In the genomic region with DNA sequence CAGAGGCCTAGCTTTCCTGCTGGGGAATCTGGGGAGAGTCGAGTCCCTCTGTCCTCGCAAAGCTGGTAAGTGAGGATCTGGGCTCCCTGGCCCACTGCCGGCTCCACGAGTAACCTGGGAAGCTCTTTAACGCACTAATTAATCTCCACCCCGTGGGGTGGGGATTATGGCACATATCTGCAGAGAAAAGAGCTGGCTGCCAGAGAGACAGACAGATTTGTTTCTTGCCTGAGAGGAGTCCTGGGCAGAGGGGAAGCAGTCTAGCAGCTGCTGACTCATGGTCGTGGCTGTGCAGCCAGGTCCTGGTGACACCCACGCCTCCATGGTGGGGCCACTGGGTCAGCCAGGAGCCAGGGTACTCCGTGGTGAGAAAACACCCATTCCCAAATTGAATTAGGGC, we compare ENCODE assay signal across 10 cellular contexts. TPM values are rescaled to one million over a fixed set of nuclear protein-coding genes. Genes with fewer than 3 reads are reported as not detected.
DNase-seq lines count a peak whose midpoint lies in the region; ATAC-seq, FAIRE-seq and TF ChIP-seq lines count a peak whose summit lies in the region.
"Had no signal": no experiment of that assay in that cellular context is flagged by ENCODE, and none has a peak within 500 bp of the region (broad histone marks: within the 10 kb centered on the region; RNA-seq: fewer than 3 reads in every experiment).

No MANE protein-coding gene starts in this region.

- H3K27me3 ChIP-seq in ectodermal cell (ENCODE audit: control insufficient read depth, insufficient read depth, low read length, poor library complexity, severe bottlenecking), result no peaks in the 10 kb centered on the region
- H3K27me3 ChIP-seq in muscle layer of duodenum (ENCODE audit: low read depth, low read length), result no peaks in the 10 kb centered on the region
- peaks cover 3 to 41% of the 10 kb centered on the region in 2 experiments; a peak in 4 of 5 replicates for H3K27me3 ChIP-seq in HepG2 (ENCODE audit: control insufficient read depth in 1 of 2, insufficient read depth in 2 of 2, low read length in 2 of 2)
- H3K27me3 ChIP-seq: SJSA1 had no signal

- TF ChIP-seq EP300 in A549 (IDR thresholded peaks at IDR 0.05) (no peak; a peak in 1 of 5 replicates), HepG2 (IDR thresholded peaks at IDR 0.05; ENCODE audit: low read depth in 2 of 2, low read length in 2 of 2) (no peak), HepG2 (CRISPR knock-in tag; IDR thresholded peaks at IDR 0.05; ENCODE audit: borderline replicate concordance) (no peak)

- peak overlapping the region; percentile 96 for H3K27ac ChIP-seq in A549
- peak overlapping the region; percentile 32 for H3K27ac ChIP-seq in ectodermal cell (ENCODE audit: insufficient read depth, low read depth, low read length, poor library complexity, severe bottlenecking)
- peak overlapping the region; percentile 74 for H3K27ac ChIP-seq in muscle layer of duodenum (ENCODE audit: low read length)
- H3K27ac ChIP-seq in HepG2 (ENCODE audit: extremely low read length, insufficient read depth, low read length), result no peak overlapping the region
- H3K27ac ChIP-seq: SJSA1 had no signal

- H3K9ac ChIP-seq in HepG2 (ENCODE audit: insufficient read depth, low read depth, low read length), result no peak overlapping the region

- no peaks in the 10 kb centered on the region for H4K20me1 ChIP-seq in HepG2 (ENCODE audit: insufficient read depth, low read length)

- TF ChIP-seq RAD21 in A549 (conservative IDR thresholded peaks at IDR 0.05 in 1 of 2, IDR thresholded peaks at IDR 0.05 in 1 of 2) (no peak), HepG2 (CRISPR knock-in tag; IDR thresholded peaks at IDR 0.05) (no peak)

- no peak overlapping the region for H2AFZ ChIP-seq in HepG2 (ENCODE audit: low read length)

- TF ChIP-seq POLR2A in A549 (IDR thresholded peaks at IDR 0.05; ENCODE audit: low read length) (no peak), HepG2 (IDR thresholded peaks at IDR 0.05; ENCODE audit: insufficient read depth in 1 of 2, low read depth in 2 of 2, low read length in 2 of 2) (no peak)

- peak overlapping the region; percentile 80 for H3K4me2 ChIP-seq in A549
- H3K4me2 ChIP-seq in HepG2 (ENCODE audit: low read depth, low read length), result no peak overlapping the region

- H3K36me3 ChIP-seq in ectodermal cell (ENCODE audit: control insufficient read depth, insufficient read depth, low read length) (no peaks in the 10 kb centered on the region), muscle layer of duodenum (ENCODE audit: control insufficient read depth in 1 of 2, insufficient read depth in 2 of 2, low read length in 2 of 2) (no peaks in the 10 kb centered on the region), HepG2 (replicated peaks in 1 of 2; ENCODE audit: control insufficient read depth in 1 of 2, insufficient read depth in 2 of 2, low read length in 2 of 2) (no peaks in the 10 kb centered on the region)
- H3K36me3 ChIP-seq: SJSA1 had no signal

- H3K79me2 ChIP-seq in HepG2 (ENCODE audit: insufficient read depth, low read length), result no peaks in the 10 kb centered on the region

- POLR2A ChIA-PET in A549 (lab: Yijun Ruan, JAX) (interaction anchor here (1.1 to 1.3 kb wide), 2 partner anchors 11 to 60 kb away, joined by 3 to 4 read pairs; no protein-coding TSS in a partner anchor), HepG2 (lab: Yijun Ruan, JAX) (no interaction called here)

- ATAC-seq in A549 (peak; percentile 64 to 68), HepG2 (no peak), HG03108 (IDR thresholded peaks at IDR 0.05; ENCODE audit: unreplicated experiment) (no peak)

- no peak for TF ChIP-seq CTCF in A549 (IDR thresholded peaks at IDR 0.05)
- TF ChIP-seq CTCF in HepG2 (CRISPR knock-in tag; IDR thresholded peaks at IDR 0.05), result no peak

- in situ Hi-C loops in HepG2 (cut with HindIII; ENCODE audit: extremely low pct_ligation_motif_present, low pct_unique_long_range_greater_than_20kb), result no loop called here

- BruUV-seq in HepG2 (replicated peaks; lab: Mats Ljungman, UMichigan), result no TSS peak

- H3K4me3 ChIP-seq in A549 (no peak overlapping the region), ectodermal cell (ENCODE audit: insufficient read depth, low read depth, low read length) (no peak overlapping the region), muscle layer of duodenum (ENCODE audit: low read depth in 1 of 2, low read length in 2 of 2) (peak overlapping the region in 1 of 2 donors; percentile 32), HepG2 (replicated peaks in 1 of 3; ENCODE audit: insufficient read depth in 1 of 3, low read depth in 2 of 3, low read length in 3 of 3) (no peak overlapping the region)
- H3K4me3 ChIP-seq: SJSA1 had no signal

- DNase-seq in A549 (ENCODE audit: low read depth in 1 of 2, low spot score in 1 of 2) (peak in 1 of 2 experiments; percentile 41), NCI-H82 (lab: John Stamatoyannopoulos, UW) (peak; percentile 88), NCI-H2196 treated with DMSO at 0.1 percent for 48 hours (lab: John Stamatoyannopoulos, UW; ENCODE audit: unreplicated experiment) (no peak), HepG2 (ENCODE audit: low spot score) (no peak)
- DNase-seq in activated CD4-positive, alpha-beta T cell treated with anti-CD3 and anti-CD28 coated beads for 48 hours, result no peak
- DNase-seq: activated naive CD8-positive, alpha-beta T cell treated with anti-CD3 and anti-CD28 coated beads, Interleukin-2, amount 10 ng/mL, durations not matched to agents 7 days and 5 days had no signal

- FAIRE-seq in A549 (lab: Jason Lieb, UNC) (no peak), HepG2 (lab: Jason Lieb, UNC) (no peak)

- intact Hi-C loops in HepG2 (cut with micrococcal nuclease; ENCODE audit: unreplicated experiment), result no loop called here

- H3K4me1 ChIP-seq in A549 (peaks cover 61% of the 10 kb centered on the region), ectodermal cell (ENCODE audit: control insufficient read depth, insufficient read depth, low read length) (peaks cover 12% of the 10 kb centered on the region), muscle layer of duodenum (ENCODE audit: control insufficient read depth in 1 of 2, insufficient read depth in 2 of 2, low read length in 2 of 2) (peaks cover 9 to 40% of the 10 kb centered on the region in 2 donors), HepG2 (ENCODE audit: insufficient read depth, low read length) (no peaks in the 10 kb centered on the region)

- 19% methylated on average over 6 of the region's 9 CpGs for WGBS in A549 (ENCODE audit: missing lambda C conversion rate)
- WGBS in ectodermal cell, 2 experiments, result 52 to 58% methylated on average over 9 of the region's 9 CpGs
- 0% methylated on average over 3 of the region's 9 CpGs for WGBS in HepG2 (ENCODE audit: low lambda C conversion rate)

- CTCF ChIA-PET in A549 (lab: Yijun Ruan, JAX) (interaction anchor here (0.7 to 2.8 kb wide), 7 partner anchors 11 to 129 kb away, joined by 3 to 23 read pairs (median 3); a partner anchor contains a TSS), HepG2 (lab: Yijun Ruan, JAX; ENCODE audit: low intra/inter-chr PET ratio, low total read pairs) (no interaction called here)

- H3K9me3 ChIP-seq in A549 (no peaks in the 10 kb centered on the region), ectodermal cell (ENCODE audit: control insufficient read depth, low read length) (no peaks in the 10 kb centered on the region), muscle layer of duodenum (ENCODE audit: control insufficient read depth in 1 of 2, low read length in 2 of 2) (no peaks in the 10 kb centered on the region), HepG2 (ENCODE audit: low read length) (no peaks in the 10 kb centered on the region)
- H3K9me3 ChIP-seq: SJSA1 had no signal

TF ChIP-seq in A549, 52 proteins besides CTCF, POLR2A, EP300 and RAD21 (continues in another document):
- TF ChIP-seq EHF (CRISPR knock-in tag; IDR thresholded peaks at IDR 0.05), result no peak
- no peak for TF ChIP-seq JUN (IDR thresholded peaks at IDR 0.05)
- TF ChIP-seq FOSL2 (IDR thresholded peaks at IDR 0.05), result no peak
- TF ChIP-seq FOSL2 (CRISPR knock-in tag; IDR thresholded peaks at IDR 0.05), result peak; percentile 19; the same call in 1 of the 2 replicates

TF ChIP-seq in HepG2, 621 proteins besides CTCF, POLR2A, EP300 and RAD21 (continues in another document):
- TF ChIP-seq ZSCAN31 (CRISPR knock-in tag; IDR thresholded peaks at IDR 0.05; ENCODE audit: low read depth), result no peak

RNA-seq across cellular contexts. Expression of a gene that starts 14.0 kb away (rescaled TPM):
- polyA plus RNA-seq in A549 (2011; rRNA removed) (1.4 and 2.3 TPM in 2 replicates), A549 (2017; fragmentation: RNase III; extraction: RNeasy Plus Mini Kit Qiagen cat#74134 plus additional on column Dnase treatment) (4.3 to 5.1 TPM (median 4.6 TPM) in 3 replicates), HepG2 (2011; rRNA removed) (0.82 and 2.6 TPM in 2 replicates)
- polyA plus RNA-seq in A549 (2012; cell fraction: cytosol; rRNA removed), result 1.5 and 1.8 TPM in 2 replicates
- polyA plus RNA-seq in A549 (2012; cell fraction: nucleus; rRNA removed), result 6.5 and 7.7 TPM in 2 replicates
- polyA minus RNA-seq in A549 (2011; rRNA and poly(A)+ RNA removed), result 1.6 and 2.1 TPM in 2 replicates
- 6.7 TPM for polyA plus RNA-seq in ectodermal cell (2013, experiment 1 of 4)
- polyA plus RNA-seq in ectodermal cell (2013, experiment 2 of 4), result 14.6 TPM
- 7.1 TPM for polyA plus RNA-seq in ectodermal cell (2013, experiment 3 of 4)
- polyA plus RNA-seq in ectodermal cell (2013, experiment 4 of 4), result 9.0 TPM
- 0.66 and 1.0 TPM in 2 replicates for total RNA-seq in HepG2 (2016; rRNA removed; fragmentation: Illumina TruSeq; extraction: Trizol)
- 0.09 and 0.10 TPM in 2 replicates for total RNA-seq in HepG2 (2016; cell fraction: cytosol; rRNA removed; fragmentation: Illumina TruSeq; extraction: Trizol; ENCODE audit: low read depth)
- total RNA-seq in HepG2 (2016; cell fraction: insoluble cytoplasmic fraction; rRNA removed; fragmentation: Illumina TruSeq; extraction: Trizol), result 0.46 and 0.71 TPM in 2 replicates
- 0.43 and 0.55 TPM in 2 replicates for total RNA-seq in HepG2 (2016; cell fraction: membrane; rRNA removed; fragmentation: Illumina TruSeq; extraction: Trizol)
- 1.9 and 2.0 TPM in 2 replicates for total RNA-seq in HepG2 (2016; cell fraction: nucleus; rRNA removed; fragmentation: Illumina TruSeq; extraction: Trizol)
- polyA plus RNA-seq in HepG2 (2011; cell fraction: cytosol; rRNA removed), result 0.35 and 0.82 TPM in 2 replicates
- 10.2 and 19.2 TPM in 2 replicates for polyA plus RNA-seq in HepG2 (2011; cell fraction: nucleus; rRNA removed)
- 3.3 and 4.5 TPM in 2 replicates for polyA plus RNA-seq in HepG2 (2012)
- polyA plus RNA-seq in HepG2 (2016; cell fraction: cytosol; fragmentation: Illumina TruSeq; extraction: Trizol; ENCODE audit: low read depth), result 0.06 and 0.07 TPM in 2 replicates
- 0.38 and 1.0 TPM in 2 replicates for polyA plus RNA-seq in HepG2 (2016; cell fraction: insoluble cytoplasmic fraction; fragmentation: Illumina TruSeq; extraction: Trizol; ENCODE audit: low read depth)
- 0.13 and 0.14 TPM in 2 replicates for polyA plus RNA-seq in HepG2 (2016; cell fraction: membrane; fragmentation: Illumina TruSeq; extraction: Trizol; ENCODE audit: low read depth)
- 2.4 and 2.8 TPM in 2 replicates for polyA plus RNA-seq in HepG2 (2016; cell fraction: nucleus; fragmentation: Illumina TruSeq; extraction: Trizol; ENCODE audit: insufficient read depth, low read depth)
- polyA minus RNA-seq in HepG2 (2011; rRNA and poly(A)+ RNA removed; ENCODE audit: low replicate concordance), result 1.1 and 3.6 TPM in 2 replicates
- polyA minus RNA-seq in HepG2 (2011; cell fraction: cytosol; rRNA and poly(A)+ RNA removed), result 0.62 and 0.99 TPM in 2 replicates
- polyA minus RNA-seq in HepG2 (2011; cell fraction: nucleus; rRNA and poly(A)+ RNA removed), result 1.0 and 2.5 TPM in 2 replicates
- total RNA-seq: activated naive CD8-positive, alpha-beta T cell treated with anti-CD3 and anti-CD28 coated beads, Interleukin-2, amount 10 ng/mL, durations not matched to agents 7 days and 5 days had no signal

Comparison
In these comparisons a context has a peak if more than half of its experiments do, and no peak if none do; other contexts are left out.
1. ATAC-seq: peak in A549 (2 of 2); none in HepG2 (single experiment) and HG03108 (single experiment).